ENCODE assay signal across 33 cellular contexts in genomic region chr17:61352408-61352770, GRCh38. TPM values are rescaled to one million over a fixed set of nuclear protein-coding genes. Genes with fewer than 3 reads are reported as not detected.
DNase-seq lines count a peak whose midpoint lies in the region; ATAC-seq and TF ChIP-seq lines count a peak whose summit lies in the region.
"Had no signal": no experiment of that assay in that cellular context is flagged by ENCODE, and none has a peak within 500 bp of the region (broad histone marks: within the 10 kb centered on the region; RNA-seq: fewer than 3 reads in every experiment).

No MANE protein-coding gene starts in this region.

- H3K4me1 ChIP-seq in colonic mucosa, result no peaks in the 10 kb centered on the region
- H3K4me1 ChIP-seq: transverse colon had no signal

- no peaks in the 10 kb centered on the region for H3K36me3 Mint-ChIP-seq in osteocyte (ENCODE audit: unreplicated experiment)

- no peak overlapping the region for H3K4me3 Mint-ChIP-seq in osteocyte (ENCODE audit: unreplicated experiment)
- H3K4me3 Mint-ChIP-seq: activated T-cell treated with anti-CD3 and anti-CD28 coated beads, Interleukin-2, amount 50 U/mL, for 4 hours; B cell had no signal

- intact Hi-C loops in colonic mucosa (cut with DNase I), result no loop called here

- H3K27me3 ChIP-seq in brain microvascular endothelial cell (replicated peaks), result no peaks in the 10 kb centered on the region
- H3K27me3 ChIP-seq in colonic mucosa, result no peaks in the 10 kb centered on the region
- H3K27me3 ChIP-seq: heart left ventricle had no signal

- H3K9me3 ChIP-seq in colonic mucosa, result no peaks in the 10 kb centered on the region
- H3K9me3 ChIP-seq: heart left ventricle, transverse colon had no signal

- H3K36me3 ChIP-seq in brain microvascular endothelial cell (replicated peaks), result no peaks in the 10 kb centered on the region
- no peaks in the 10 kb centered on the region for H3K36me3 ChIP-seq in colonic mucosa
- H3K36me3 ChIP-seq: heart left ventricle, transverse colon, WERI-Rb-1 had no signal

- TF ChIP-seq CTCF in C4-2B (conservative IDR thresholded peaks at IDR 0.05) (no peak), VCaP (conservative IDR thresholded peaks at IDR 0.05) (no peak), osteocyte (IDR thresholded peaks at IDR 0.05) (no peak), brain microvascular endothelial cell (IDR thresholded peaks at IDR 0.05; ENCODE audit: low read depth, low read length, missing control alignments) (no peak), colonic mucosa (IDR thresholded peaks at IDR 0.05) (no peak)

- ATAC-seq in left lobe of liver, result peak; percentile 30
- ATAC-seq: activated T-cell treated with anti-CD3 and anti-CD28 coated beads, Interleukin-2, amount 50 U/mL, for 4 hours; heart left ventricle had no signal

- no peaks in the 10 kb centered on the region for H3K27me3 Mint-ChIP-seq in osteocyte (ENCODE audit: unreplicated experiment)
- H3K27me3 Mint-ChIP-seq: B cell had no signal

- H3K27ac ChIP-seq in C4-2B (0 out of 2 replicates have a peak overlapping the region, but pooled peaks have one; percentile 15), VCaP (peak overlapping the region; percentile 40), brain microvascular endothelial cell (no peak overlapping the region), colonic mucosa (no peak overlapping the region)
- H3K27ac ChIP-seq: epithelial cell of prostate, heart left ventricle, PC-9, transverse colon, WERI-Rb-1 had no signal

- in situ Hi-C loops in brain microvascular endothelial cell (cut with HindIII; ENCODE audit: low pct_ligation_motif_present, low sequenced_read_pairs), result no loop called here

- H3K9me3 Mint-ChIP-seq in osteocyte (ENCODE audit: unreplicated experiment), result no peaks in the 10 kb centered on the region
- H3K9me3 Mint-ChIP-seq: activated T-cell treated with anti-CD3 and anti-CD28 coated beads, Interleukin-2, amount 50 U/mL, for 4 hours had no signal

- H3K4me3 ChIP-seq in brain microvascular endothelial cell (ENCODE audit: low read depth, low read length) (no peak overlapping the region), colonic mucosa (no peak overlapping the region)
- H3K4me3 ChIP-seq: heart left ventricle, PC-9, smooth muscle cell, transverse colon had no signal

- H3K27ac Mint-ChIP-seq in osteocyte (ENCODE audit: unreplicated experiment), result peak overlapping the region; percentile 43
- H3K27ac Mint-ChIP-seq: B cell had no signal

- no peak for DNase-seq in left lobe of liver (ENCODE audit: low spot score)
- no peak for DNase-seq in osteocyte (ENCODE audit: extremely low spot score, unreplicated experiment)
- DNase-seq in brain microvascular endothelial cell, result no peak
- no peak for DNase-seq in colonic mucosa
- no peak for DNase-seq in activated CD8-positive, alpha-beta memory T cell treated with anti-CD3 and anti-CD28 coated beads, Interleukin-2, amount 50 U/mL, for 48 hours
- DNase-seq in cortex of kidney (lab: John Stamatoyannopoulos, UW), result no peak
- DNase-seq: activated CD4-positive, alpha-beta T cell treated with anti-CD3 and anti-CD28 coated beads for 48 hours; activated CD8-positive, alpha-beta memory T cell treated with anti-CD3 and anti-CD28 coated beads for 24 hours; activated gamma-delta T cell treated with Interleukin-2 at 50 U/mL for 16 hours; activated T-cell treated with anti-CD3 and anti-CD28 coated beads, Interleukin-2, amount 50 U/mL, for 4 hours; DMS153; effector CD4-positive, alpha-beta T cell; heart left ventricle; Karpas-422; kidney glomerular epithelial cell; NCI-H187; NCI-H2171; NCI-H510A; NK-92 treated with Interleukin-12 subunit alpha and Interleukin-12 subunit beta, amount 100 ng/mL, for 24 hours; occipital lobe; PC-9; SHP77; stimulated activated CD4-positive, alpha-beta T cell treated with anti-CD3 and anti-CD28 coated beads, Interleukin-2, amount 100 ng/mL, for 24 hours; SW 1271; T-helper 9 cell; transverse colon; WERI-Rb-1 had no signal

- peaks cover 28% of the 10 kb centered on the region for H3K4me1 Mint-ChIP-seq in osteocyte (ENCODE audit: unreplicated experiment)
- H3K4me1 Mint-ChIP-seq: B cell had no signal

- H3K9ac ChIP-seq in colonic mucosa (ENCODE audit: low read depth in 2 of 2, low read length in 2 of 2), result no peak overlapping the region

RNA-seq across cellular contexts. Expression of gene TBX2, which starts 47.3 kb away (rescaled TPM):
- total RNA-seq in left lobe of liver (7.4 TPM), osteocyte (24.6 and 25.9 TPM in 2 replicates), colonic mucosa (1 to 10 TPM; 5.0 to 5.3 TPM)
- total RNA-seq: A673, B cell had no signal

Comparison
In these comparisons a context has a peak if more than half of its experiments do, and no peak if none do; other contexts are left out.
1. H3K27ac ChIP-seq: peak in C4-2B (single experiment) and VCaP (single experiment); none in brain microvascular endothelial cell (single experiment) and colonic mucosa (single experiment).